8 cellular contexts compared by ENCODE assay signal in genomic region chr3:71684752-71685151, GRCh38. TPM values are rescaled to one million over a fixed set of nuclear protein-coding genes. Genes with fewer than 3 reads are reported as not detected.
DNase-seq lines count a peak whose midpoint lies in the region; ATAC-seq and TF ChIP-seq lines count a peak whose summit lies in the region.

No MANE protein-coding gene starts in this region.

- no peak overlapping the region for H3K4me3 ChIP-seq in GM23338
- no peak overlapping the region for H3K4me3 ChIP-seq in fibroblast of the aortic adventitia (ENCODE audit: low read depth, low read length)
- no peak overlapping the region for H3K4me3 ChIP-seq in skeletal muscle satellite cell (ENCODE audit: low read length)

- no peak for DNase-seq in GM23338 (ENCODE audit: low spot score)
- peak; percentile 69 for DNase-seq in SIG-M5 treated with dmso at 0.1 percent for 504 hours (lab: John Stamatoyannopoulos, UW; ENCODE audit: unreplicated experiment)
- peak; percentile 61 for DNase-seq in fibroblast of the aortic adventitia (ENCODE audit: low read depth)
- DNase-seq in NCI-H524 treated with DMSO at 0.1 percent for 48 hours (lab: John Stamatoyannopoulos, UW): no peak
- no peak for DNase-seq in DMS53 treated with DMSO at 0.1 percent for 48 hours (lab: John Stamatoyannopoulos, UW; ENCODE audit: unreplicated experiment)

- no peaks in the 10 kb centered on the region for H3K36me3 ChIP-seq in GM23338 (ENCODE audit: insufficient read depth)
- no peaks in the 10 kb centered on the region for H3K36me3 ChIP-seq in skeletal muscle satellite cell (ENCODE audit: insufficient read depth, low read length)

- H3K4me2 ChIP-seq in GM23338 (no peak overlapping the region; the same call in 1 of the 2 replicates), skeletal muscle satellite cell (ENCODE audit: low read length) (peak overlapping the region; percentile 57)

- no peak; the same call in 2 of the 3 replicates for ATAC-seq in GM23338
- ATAC-seq in HG02642 (IDR thresholded peaks at IDR 0.05; ENCODE audit: poor library complexity, unreplicated experiment): no peak
- ATAC-seq in HG02884 (IDR thresholded peaks at IDR 0.05; ENCODE audit: unreplicated experiment): no peak

- no peak overlapping the region for H3K4me3 Mint-ChIP-seq in GM23338

- H3K4me1 ChIP-seq in GM23338 (ENCODE audit: insufficient read depth) (peaks cover 38% of the 10 kb centered on the region), skeletal muscle satellite cell (ENCODE audit: control insufficient read depth, insufficient read depth, low read length) (peaks cover 20% of the 10 kb centered on the region)

- no peaks in the 10 kb centered on the region for H4K20me1 ChIP-seq in GM23338 (replicated peaks; ENCODE audit: insufficient read depth)

- H3K27me3 ChIP-seq in GM23338 (ENCODE audit: insufficient read depth): no peaks in the 10 kb centered on the region
- no peaks in the 10 kb centered on the region for H3K27me3 ChIP-seq in skeletal muscle satellite cell (ENCODE audit: control insufficient read depth, insufficient read depth, low read length)

- H3K9me3 ChIP-seq in skeletal muscle satellite cell (replicated peaks; ENCODE audit: low read length): no peaks in the 10 kb centered on the region

- H3K9me3 Mint-ChIP-seq in GM23338: no peaks in the 10 kb centered on the region

- no peak for TF ChIP-seq CTCF in GM23338 (conservative IDR thresholded peaks at IDR 0.05; ENCODE audit: low read depth in 2 of 2)
- TF ChIP-seq CTCF in fibroblast of the aortic adventitia (IDR thresholded peaks at IDR 0.05; ENCODE audit: insufficient read depth, low read length): no peak

- no peaks in the 10 kb centered on the region for H3K9me2 ChIP-seq in GM23338 (ENCODE audit: insufficient read depth)

- H3K27ac ChIP-seq in GM23338 (ENCODE audit: low read depth): peak overlapping the region; percentile 52; the same call in 1 of the 2 replicates

- H3K27me3 Mint-ChIP-seq in GM23338 (ENCODE audit: insufficient read depth, low read depth, poor library complexity): no peaks in the 10 kb centered on the region

- no peak overlapping the region for H2AFZ ChIP-seq in GM23338

- H3K27ac Mint-ChIP-seq in GM23338: peak overlapping the region; percentile 46; the same call in 1 of the 2 replicates

- H3K9ac ChIP-seq in skeletal muscle satellite cell (ENCODE audit: low read depth, low read length): no peak overlapping the region

- peaks cover 53% of the 10 kb centered on the region for H3K4me1 Mint-ChIP-seq in GM23338

- H3K36me3 Mint-ChIP-seq in GM23338 (ENCODE audit: low read depth): peaks cover 6% of the 10 kb centered on the region; the same call in 2 of the 3 replicates

- no peaks in the 10 kb centered on the region for H3K79me2 ChIP-seq in GM23338 (replicated peaks; ENCODE audit: insufficient read depth)

- H3F3A ChIP-seq in GM23338 (replicated peaks; ENCODE audit: low read depth): no peaks in the 10 kb centered on the region

TF ChIP-seq in GM23338, 12 proteins besides CTCF, POLR2A, EP300 and RAD21:
- no peak for TF ChIP-seq ZNF114 (CRISPR knock-in tag; IDR thresholded peaks at IDR 0.05)
- TF ChIP-seq POLR2AphosphoS5 (IDR thresholded peaks at IDR 0.05; ENCODE audit: low read depth): no peak
- no peak for TF ChIP-seq ETS1 (IDR thresholded peaks at IDR 0.05)
- no peak for TF ChIP-seq STAT1 (IDR thresholded peaks at IDR 0.05; ENCODE audit: unreplicated experiment)
- TF ChIP-seq ZNF331 (CRISPR knock-in tag; IDR thresholded peaks at IDR 0.05; ENCODE audit: low read depth): no peak
- TF ChIP-seq CREB1 (CRISPR knock-in tag; IDR thresholded peaks at IDR 0.05; ENCODE audit: low read depth): no peak
- TF ChIP-seq EZH2 (IDR thresholded peaks at IDR 0.05; ENCODE audit: low read depth, unreplicated experiment): no peak
- TF ChIP-seq EZH2phosphoT487 (IDR thresholded peaks at IDR 0.05; ENCODE audit: unreplicated experiment): no peak
- no peak for TF ChIP-seq NANOG (IDR thresholded peaks at IDR 0.05; ENCODE audit: borderline replicate concordance)

RNA-seq across cellular contexts. Expression of gene EIF4E3, which starts 40.5 kb away (rescaled TPM):
- 9.7 and 14.4 TPM in 2 replicates for total RNA-seq in GM23338 (2014; rRNA removed; shearing (Covaris generic))
- polyA plus RNA-seq in GM23338 (2016; fragmentation: Nextera tagmentation; extraction: Ambion mirVana): 5.8 and 6.0 TPM in 2 replicates
- total RNA-seq in fibroblast of the aortic adventitia (ENCODE audit: low replicate concordance): 2.2 and 2.3 TPM in 2 replicates
- total RNA-seq in skeletal muscle satellite cell (2012; rRNA removed): 1.0 and 1.5 TPM in 2 replicates

Comparison
In these comparisons a context has a peak if more than half of its experiments do, and no peak if none do; other contexts are left out.
1. DNase-seq: peak in SIG-M5 treated with dmso at 0.1 percent for 504 hours (single experiment) and fibroblast of the aortic adventitia (single experiment); none in GM23338 (single experiment), NCI-H524 treated with DMSO at 0.1 percent for 48 hours (single experiment) and DMS53 treated with DMSO at 0.1 percent for 48 hours (single experiment).